30 cellular contexts compared by ENCODE assay signal in genomic region chr4:17272154-17272553, GRCh38.
"Had no signal": no experiment of that assay in that cellular context is flagged by ENCODE, and none has a peak within 500 bp of the region (broad histone marks: within the 10 kb centered on the region; RNA-seq: fewer than 3 reads in every experiment).

No MANE protein-coding gene starts in this region.

- H3K4me3 ChIP-seq: ascending aorta, esophagus muscularis mucosa, hepatocyte, lower lobe of right lung, mucosa of descending colon, sigmoid colon, upper lobe of left lung, vagina had no signal

- H3K79me2 ChIP-seq: hepatocyte had no signal

- DNase-seq: activated CD4-positive, alpha-beta memory T cell treated with anti-CD3 and anti-CD28 coated beads, Interleukin-2, amount 10 ng/mL, durations not matched to agents 7 days and 5 days; activated CD4-positive, alpha-beta T cell treated with anti-CD3 and anti-CD28 coated beads for 1 hour; activated CD4-positive, alpha-beta T cell treated with anti-CD3 and anti-CD28 coated beads, Interleukin-2, amount 10 ng/mL, durations not matched to agents 7 days and 5 days; activated CD8-positive, alpha-beta memory T cell treated with anti-CD3 and anti-CD28 coated beads, Interleukin-2, amount 50 U/mL, for 48 hours; activated gamma-delta T cell; activated naive CD4-positive, alpha-beta T cell treated with anti-CD3 and anti-CD28 coated beads, Interleukin-2, amount 10 ng/mL, durations not matched to agents 7 days and 5 days; activated naive CD8-positive, alpha-beta T cell treated with anti-CD3 and anti-CD28 coated beads, Interleukin-2, amount 10 ng/mL, durations not matched to agents 7 days and 5 days; activated T-cell treated with anti-CD3 and anti-CD28 coated beads, Interleukin-2, amount 50 U/mL, for 24 hours; caudate nucleus; endodermal cell; lower lobe of right lung; mucosa of descending colon; retina; sigmoid colon; small intestine; stimulated activated CD4-positive, alpha-beta T cell treated with anti-CD3 and anti-CD28 coated beads, Interleukin-1b, Interleukin-23, amount 100 ng/mL, for 48 hours; stimulated activated CD4-positive, alpha-beta T cell treated with anti-CD3 and anti-CD28 coated beads, Interleukin-4, amount 100 ng/mL, for 4 hours; stimulated activated CD8-positive, alpha-beta memory T cell treated with anti-CD3 and anti-CD28 coated beads, Interleukin-4, amount 100 ng/mL, for 48 hours; stimulated activated naive CD8-positive, alpha-beta T cell treated with anti-CD3 and anti-CD28 coated beads, Interleukin-15, amount 100 ng/mL, for 72 hours; substantia nigra; SW 1271; T-helper 9 cell; upper lobe of left lung had no signal

- H3K4me1 ChIP-seq: esophagus muscularis mucosa, lower lobe of right lung, sigmoid colon, upper lobe of left lung, vagina had no signal

- H3K9me3 ChIP-seq: ascending aorta, esophagus muscularis mucosa, lower lobe of right lung, mucosa of descending colon, sigmoid colon, upper lobe of left lung, vagina had no signal

- H3K27ac ChIP-seq: ascending aorta, esophagus muscularis mucosa, hepatocyte, lower lobe of right lung, sigmoid colon, upper lobe of left lung, vagina had no signal

- H3K27me3 ChIP-seq: ascending aorta, esophagus muscularis mucosa, hepatocyte, sigmoid colon, upper lobe of left lung, vagina had no signal

- FAIRE-seq: frontal cortex, small intestine had no signal

- H3K36me3 ChIP-seq: ascending aorta, esophagus muscularis mucosa, lower lobe of right lung, sigmoid colon, upper lobe of left lung, vagina had no signal

- H3K4me2 ChIP-seq: hepatocyte had no signal

- H2AFZ ChIP-seq: hepatocyte had no signal

- ATAC-seq: lower lobe of right lung; mucosa of descending colon; stimulated activated memory B cell treated with anti-CD40 and anti-IgM and Interleukin-4, amounts not matched to agents 10 μg/mL and 1 μg/mL and 100 μg/mL, for 72 hours; stimulated activated naive CD8-positive, alpha-beta T cell treated with anti-CD3 and anti-CD28 coated beads, Interleukin-15, amount 100 ng/mL, for 72 hours; WTC11 had no signal
